Comparison of ENCODE assay signal across 4 cellular contexts in genomic region chr2:3426615-3427014, GRCh38.
"Had no signal": no experiment of that assay in that cellular context is flagged by ENCODE, and none has a peak within 500 bp of the region (broad histone marks: within the 10 kb centered on the region; RNA-seq: fewer than 3 reads in every experiment).

No MANE protein-coding gene starts in this region.

- H3K4me3 Mint-ChIP-seq: GM23338, H9 had no signal

- H3K9me3 Mint-ChIP-seq: GM23338, H9 had no signal

- H3K4me3 ChIP-seq: GM23338 had no signal

- ATAC-seq: GM23338 had no signal

- H3K27ac Mint-ChIP-seq: GM23338, H9 had no signal

- H3K4me2 ChIP-seq: GM23338 had no signal

- H2AFZ ChIP-seq: GM23338 had no signal

- H3K4me1 Mint-ChIP-seq: GM23338, H9 had no signal

- DNase-seq: H9, HCEC 1CT, IMR-90 had no signal
